Comparison of ENCODE assay signal across 16 cellular contexts in the genomic region with DNA sequence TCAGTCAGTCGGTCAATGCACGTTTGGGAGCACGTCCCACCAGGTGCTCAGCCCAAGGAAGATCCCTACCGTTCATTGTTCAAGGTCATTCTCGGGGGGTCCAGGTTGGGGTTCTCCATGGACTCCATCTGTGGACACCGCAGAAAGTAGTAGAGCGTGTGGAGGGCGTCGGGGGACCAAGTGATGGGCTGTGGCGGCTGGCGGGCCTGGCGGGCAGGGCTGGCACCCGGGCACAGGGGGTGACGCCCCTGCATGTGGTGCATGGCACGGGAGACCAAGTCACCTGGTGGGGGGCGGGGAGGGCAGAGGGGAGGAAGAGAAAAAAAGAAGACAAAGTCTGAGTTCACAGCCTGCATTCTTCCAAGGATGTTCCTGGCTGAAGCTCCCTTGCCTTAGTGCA.
DNase-seq lines count a peak whose midpoint lies in the region; ATAC-seq and TF ChIP-seq lines count a peak whose summit lies in the region.
"Had no signal": no experiment of that assay in that cellular context is flagged by ENCODE, and none has a peak within 500 bp of the region (broad histone marks: within the 10 kb centered on the region; RNA-seq: fewer than 3 reads in every experiment).

No MANE protein-coding gene starts in this region.

- H3K9me3 Mint-ChIP-seq in T-helper 1 cell treated with Interleukin-12 subunit alpha and Interleukin-12 subunit beta and Interleukin-4 antibody, amounts not matched to agents 30 μg/mL and 1 μg/mL, for 36 hours = no peaks in the 10 kb centered on the region
- H3K9me3 Mint-ChIP-seq in endothelial cell (ENCODE audit: unreplicated experiment) = no peaks in the 10 kb centered on the region
- no peaks in the 10 kb centered on the region for H3K9me3 Mint-ChIP-seq in stimulated activated effector memory CD8-positive, alpha-beta T cell treated with anti-CD3 and anti-CD28 coated beads, Interleukin-12 subunit alpha, Interleukin-12 subunit beta, amount 100 ng/mL, for 72 hours
- H3K9me3 Mint-ChIP-seq: CD4-positive, alpha-beta T cell; CD8-positive, alpha-beta T cell had no signal

- no peaks in the 10 kb centered on the region for H3K36me3 Mint-ChIP-seq in T-helper 1 cell treated with Interleukin-12 subunit alpha and Interleukin-12 subunit beta and Interleukin-4 antibody, amounts not matched to agents 30 μg/mL and 1 μg/mL, for 36 hours (ENCODE audit: low read depth)
- peaks cover 25% of the 10 kb centered on the region for H3K36me3 Mint-ChIP-seq in endothelial cell (ENCODE audit: low read depth, unreplicated experiment)
- H3K36me3 Mint-ChIP-seq in stimulated activated effector memory CD8-positive, alpha-beta T cell treated with anti-CD3 and anti-CD28 coated beads, Interleukin-12 subunit alpha, Interleukin-12 subunit beta, amount 100 ng/mL, for 72 hours = peaks cover 6% of the 10 kb centered on the region
- H3K36me3 Mint-ChIP-seq: CD8-positive, alpha-beta T cell had no signal

- H3K27ac Mint-ChIP-seq in T-helper 1 cell treated with Interleukin-12 subunit alpha and Interleukin-12 subunit beta and Interleukin-4 antibody, amounts not matched to agents 30 μg/mL and 1 μg/mL, for 36 hours = no peak overlapping the region
- H3K27ac Mint-ChIP-seq in endothelial cell (ENCODE audit: unreplicated experiment) = peak overlapping the region; percentile 26
- peak overlapping the region; percentile 1 for H3K27ac Mint-ChIP-seq in stimulated activated effector memory CD8-positive, alpha-beta T cell treated with anti-CD3 and anti-CD28 coated beads, Interleukin-12 subunit alpha, Interleukin-12 subunit beta, amount 100 ng/mL, for 72 hours
- H3K27ac Mint-ChIP-seq: B cell; CD4-positive, alpha-beta T cell; CD8-positive, alpha-beta T cell had no signal

- no peak for TF ChIP-seq CTCF in endothelial cell (IDR thresholded peaks at IDR 0.05; ENCODE audit: unreplicated experiment)

- peaks cover 28% of the 10 kb centered on the region for H3K4me1 Mint-ChIP-seq in T-helper 1 cell treated with Interleukin-12 subunit alpha and Interleukin-12 subunit beta and Interleukin-4 antibody, amounts not matched to agents 30 μg/mL and 1 μg/mL, for 36 hours (ENCODE audit: low read depth)
- H3K4me1 Mint-ChIP-seq in endothelial cell (ENCODE audit: unreplicated experiment) = peaks cover 65% of the 10 kb centered on the region
- H3K4me1 Mint-ChIP-seq in stimulated activated effector memory CD8-positive, alpha-beta T cell treated with anti-CD3 and anti-CD28 coated beads, Interleukin-12 subunit alpha, Interleukin-12 subunit beta, amount 100 ng/mL, for 72 hours = peaks cover 35% of the 10 kb centered on the region
- H3K4me1 Mint-ChIP-seq: B cell had no signal

- no peaks in the 10 kb centered on the region for H3K27me3 Mint-ChIP-seq in T-helper 1 cell treated with Interleukin-12 subunit alpha and Interleukin-12 subunit beta and Interleukin-4 antibody, amounts not matched to agents 30 μg/mL and 1 μg/mL, for 36 hours (ENCODE audit: low read depth)
- peaks cover 22% of the 10 kb centered on the region for H3K27me3 Mint-ChIP-seq in endothelial cell (ENCODE audit: unreplicated experiment)
- H3K27me3 Mint-ChIP-seq: B cell; CD4-positive, alpha-beta T cell had no signal

- ATAC-seq in stimulated activated effector memory CD8-positive, alpha-beta T cell treated with anti-CD3 and anti-CD28 coated beads, Interleukin-12 subunit alpha, Interleukin-12 subunit beta, amount 100 ng/mL, for 72 hours = no peak
- ATAC-seq: A549; CD8-positive, alpha-beta T cell had no signal

- H3K4me3 Mint-ChIP-seq in T-helper 1 cell treated with Interleukin-12 subunit alpha and Interleukin-12 subunit beta and Interleukin-4 antibody, amounts not matched to agents 30 μg/mL and 1 μg/mL, for 36 hours = peak overlapping the region; percentile 7
- H3K4me3 Mint-ChIP-seq in endothelial cell (ENCODE audit: unreplicated experiment) = no peak overlapping the region
- H3K4me3 Mint-ChIP-seq in stimulated activated effector memory CD8-positive, alpha-beta T cell treated with anti-CD3 and anti-CD28 coated beads, Interleukin-12 subunit alpha, Interleukin-12 subunit beta, amount 100 ng/mL, for 72 hours = no peak overlapping the region
- H3K4me3 Mint-ChIP-seq: B cell; CD4-positive, alpha-beta T cell; CD8-positive, alpha-beta T cell had no signal

- DNase-seq in T-helper 1 cell (no peak), endothelial cell (ENCODE audit: low spot score) (no peak), SIG-M5 (lab: John Stamatoyannopoulos, UW) (no peak), NCI-H2171 (lab: John Stamatoyannopoulos, UW) (no peak), ureter (ENCODE audit: low spot score) (no peak)
- DNase-seq in stimulated activated effector memory CD8-positive, alpha-beta T cell treated with anti-CD3 and anti-CD28 coated beads, Interleukin-12 subunit alpha, Interleukin-12 subunit beta, amount 100 ng/mL, for 72 hours (ENCODE audit: low spot score in 2 of 2) = no peak
- DNase-seq: AML-193; Caco-2; Calu3; CD4-positive, alpha-beta T cell; CD8-positive, alpha-beta T cell; DMS79 treated with DMSO at 0.1 percent for 48 hours; GF-D8 had no signal
